ENCODE assay signal across 18 cellular contexts in genomic region chr15:72665706-72666105, GRCh38. TPM values are rescaled to one million over a fixed set of nuclear protein-coding genes. Genes with fewer than 3 reads are reported as not detected.
"Had no signal": no experiment of that assay in that cellular context is flagged by ENCODE, and none has a peak within 500 bp of the region (broad histone marks: within the 10 kb centered on the region; RNA-seq: fewer than 3 reads in every experiment).

No MANE protein-coding gene starts in this region.

RNA-seq across cellular contexts. Expression of gene GOLGA6B, which starts 11.2 kb away (rescaled TPM):
- total RNA-seq: activated naive CD4-positive, alpha-beta T cell treated with anti-CD3 and anti-CD28 coated beads for 36 hours; activated naive CD8-positive, alpha-beta T cell treated with anti-CD3 and anti-CD28 coated beads for 36 hours; activated naive CD8-positive, alpha-beta T cell treated with anti-CD3 and anti-CD28 coated beads, Interleukin-2, amount 10 ng/mL, durations not matched to agents 7 days and 5 days; activated T-cell treated with anti-CD3 and anti-CD28 coated beads, Interleukin-2, amount 50 U/mL, for 4 hours; activated T-helper 1 cell treated with anti-CD3 and anti-CD28 coated beads, Interleukin-12 subunit alpha, Interleukin-12 subunit beta, Interleukin-2, Interleukin-4 antibody, amounts not matched to agents 30 ng/mL and 10 ng/mL and 1 ng/mL, durations not matched to agents 14 hours and 24 hours and 36 hours; activated T-helper 2 cell treated with anti-CD3 and anti-CD28 coated beads, Interferon-gamma antibody, Interleukin-2, Interleukin-4, amounts not matched to agents 10 μg/mL and 5 μg/mL and 100 μg/mL, durations not matched to agents 14 hours and 24 hours and 36 hours; aorta; ascending aorta; astrocyte; body of pancreas; breast epithelium; bronchial epithelial cell; cardiac septum; cerebellum had no signal
- polyA plus RNA-seq: adipose tissue, adrenal gland, aorta, cardiac muscle cell had no signal

RNA-seq across cellular contexts. Expression of gene HIGD2B, which starts 20.3 kb away (rescaled TPM):
- total RNA-seq: adrenal gland, aorta, ascending aorta, astrocyte, body of pancreas, breast epithelium, bronchial epithelial cell, cardiac muscle cell, cardiac septum, cerebellum, chondrocyte had no signal
- polyA plus RNA-seq: aorta, cardiac muscle cell had no signal
